In the genomic region with DNA sequence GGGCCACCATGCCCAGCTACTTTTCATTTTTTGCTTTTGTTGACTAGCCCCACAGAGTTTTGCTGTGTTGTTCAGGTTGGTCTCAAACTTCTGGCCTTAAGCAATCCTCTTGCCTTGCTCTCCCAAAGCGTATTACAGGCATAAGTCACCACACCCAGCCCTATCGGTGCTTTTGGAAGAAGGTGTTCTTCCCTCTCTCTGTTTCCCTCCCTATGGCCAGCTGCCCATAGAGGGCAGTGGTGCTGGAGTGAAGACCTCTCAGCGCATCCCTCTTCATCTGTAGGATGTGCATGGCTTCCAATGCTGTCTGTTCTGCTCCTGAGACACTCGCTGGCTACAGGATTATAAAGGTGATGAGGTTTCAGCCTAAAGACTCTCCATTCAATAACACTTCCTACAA, we compare ENCODE assay signal across 1 cellular context.
TF ChIP-seq lines count a peak whose summit lies in the region.

No MANE protein-coding gene starts in this region.

TF ChIP-seq in SK-N-SH, 30 proteins besides CTCF, POLR2A, EP300 and RAD21 (continued from another document):
- TF ChIP-seq RXRA (IDR thresholded peaks at IDR 0.05; ENCODE audit: borderline replicate concordance, low read depth) (no peak), EZH2phosphoT487 (IDR thresholded peaks at IDR 0.05; ENCODE audit: borderline replicate concordance, low read depth) (no peak), FOXM1 (IDR thresholded peaks at IDR 0.05; ENCODE audit: low read depth) (no peak), TAF1 (IDR thresholded peaks at IDR 0.05; ENCODE audit: borderline replicate concordance, low read depth, low read length) (no peak), SMC3 (IDR thresholded peaks at IDR 0.05; ENCODE audit: low read depth, low read length) (no peak), MEF2A (IDR thresholded peaks at IDR 0.05; ENCODE audit: borderline replicate concordance, low read depth) (no peak), PBX3 (IDR thresholded peaks at IDR 0.05) (no peak), TCF12 (IDR thresholded peaks at IDR 0.05) (no peak), POLR2AphosphoS5 (IDR thresholded peaks at IDR 0.05; ENCODE audit: low read depth, low read length) (no peak), RCOR1 (IDR thresholded peaks at IDR 0.05; ENCODE audit: low read length) (no peak)
